Comparison of ENCODE assay signal across 8 cellular contexts in genomic region chrX:3920424-3921017, GRCh38.
A peak's percentile ranks its signal among the peaks of the same experiment; 100 is the strongest.
DNase-seq lines count a peak whose midpoint lies in the region; ATAC-seq and TF ChIP-seq lines count a peak whose summit lies in the region.
"Not testable (repeated sequence)": the region's sequence is repeated elsewhere in the genome, so short reads cannot be mapped to it uniquely, and the experiment has no call there.

No MANE protein-coding gene starts in this region.

- H3K9me2 ChIP-seq in GM23338 (ENCODE audit: insufficient read depth) = not testable (repeated sequence)

- not testable (repeated sequence) for H3K27me3 Mint-ChIP-seq in GM23338 (ENCODE audit: insufficient read depth, low read depth, poor library complexity); activated CD4-positive, alpha-beta T cell treated with anti-CD3 and anti-CD28 coated beads for 36 hours; stimulated activated memory B cell treated with anti-CD40 and anti-IgM and Interleukin-4, amounts not matched to agents 10 μg/mL and 1 μg/mL and 100 μg/mL, for 72 hours

- CTCF ChIA-PET in activated CD4-positive, alpha-beta T cell treated with anti-CD3 and anti-CD28 coated beads for 36 hours (lab: Charles Lee) = not testable (repeated sequence)

- not testable (repeated sequence) for H3K36me3 ChIP-seq in GM23338 (ENCODE audit: insufficient read depth)

- intact Hi-C loops in activated CD4-positive, alpha-beta T cell treated with anti-CD3 and anti-CD28 coated beads for 36 hours (cut with DNase I, micrococcal nuclease); left cardiac atrium (cut with DNase I): not testable (repeated sequence)

- not testable (repeated sequence) for H3K4me1 ChIP-seq in GM23338 (ENCODE audit: insufficient read depth)

- not testable (repeated sequence) for H3K36me3 Mint-ChIP-seq in GM23338 (ENCODE audit: low read depth); activated CD4-positive, alpha-beta T cell treated with anti-CD3 and anti-CD28 coated beads for 36 hours (ENCODE audit: low read depth); stimulated activated memory B cell treated with anti-CD40 and anti-IgM and Interleukin-4, amounts not matched to agents 10 μg/mL and 1 μg/mL and 100 μg/mL, for 72 hours

- H3K4me1 Mint-ChIP-seq in GM23338; activated CD4-positive, alpha-beta T cell treated with anti-CD3 and anti-CD28 coated beads for 36 hours; stimulated activated memory B cell treated with anti-CD40 and anti-IgM and Interleukin-4, amounts not matched to agents 10 μg/mL and 1 μg/mL and 100 μg/mL, for 72 hours: not testable (repeated sequence)

- H3K27ac Mint-ChIP-seq in GM23338; activated CD4-positive, alpha-beta T cell treated with anti-CD3 and anti-CD28 coated beads for 36 hours; stimulated activated memory B cell treated with anti-CD40 and anti-IgM and Interleukin-4, amounts not matched to agents 10 μg/mL and 1 μg/mL and 100 μg/mL, for 72 hours: not testable (repeated sequence)

- H4K20me1 ChIP-seq in GM23338 (replicated peaks; ENCODE audit: insufficient read depth) = not testable (repeated sequence)

- H2AFZ ChIP-seq in GM23338 = not testable (repeated sequence)

- H3K9me3 Mint-ChIP-seq in GM23338; activated CD4-positive, alpha-beta T cell treated with anti-CD3 and anti-CD28 coated beads for 36 hours (ENCODE audit: low read depth); stimulated activated memory B cell treated with anti-CD40 and anti-IgM and Interleukin-4, amounts not matched to agents 10 μg/mL and 1 μg/mL and 100 μg/mL, for 72 hours: not testable (repeated sequence)

- H3K4me3 Mint-ChIP-seq in GM23338; activated CD4-positive, alpha-beta T cell treated with anti-CD3 and anti-CD28 coated beads for 36 hours; stimulated activated memory B cell treated with anti-CD40 and anti-IgM and Interleukin-4, amounts not matched to agents 10 μg/mL and 1 μg/mL and 100 μg/mL, for 72 hours: not testable (repeated sequence)

- not testable (repeated sequence) for TF ChIP-seq CTCF in GM23338 (conservative IDR thresholded peaks at IDR 0.05; ENCODE audit: low read depth in 2 of 2)

- POLR2A ChIA-PET in activated CD4-positive, alpha-beta T cell treated with anti-CD3 and anti-CD28 coated beads for 36 hours (lab: Charles Lee) = not testable (repeated sequence)

- not testable (repeated sequence) for H3F3A ChIP-seq in GM23338 (replicated peaks; ENCODE audit: low read depth)

- not testable (repeated sequence) for DNase-seq in GM23338 (ENCODE audit: low spot score); activated CD4-positive, alpha-beta T cell treated with anti-CD3 and anti-CD28 coated beads for 36 hours; left cardiac atrium

- not testable (repeated sequence) for H3K4me3 ChIP-seq in GM23338

- not testable (repeated sequence) for H3K4me2 ChIP-seq in GM23338

- peak; percentile 99 for ATAC-seq in GM18520 (IDR thresholded peaks at IDR 0.05; ENCODE audit: unreplicated experiment)
- peak; percentile 97 for ATAC-seq in GM19455 (IDR thresholded peaks at IDR 0.05; ENCODE audit: unreplicated experiment)
- peak; percentile 96 for ATAC-seq in GM23338
- peak; percentile 95 for ATAC-seq in HG03025 (IDR thresholded peaks at IDR 0.05; ENCODE audit: low FRiP score, unreplicated experiment)
- peak; percentile 97 for ATAC-seq in HG03442 (IDR thresholded peaks at IDR 0.05; ENCODE audit: unreplicated experiment)
- peak; percentile 96 for ATAC-seq in activated CD4-positive, alpha-beta T cell treated with anti-CD3 and anti-CD28 coated beads for 36 hours
- ATAC-seq in left cardiac atrium = peak; percentile 94 to 99
- peak; percentile 85 for ATAC-seq in stimulated activated memory B cell treated with anti-CD40 and anti-IgM and Interleukin-4, amounts not matched to agents 10 μg/mL and 1 μg/mL and 100 μg/mL, for 72 hours

- H3K27ac ChIP-seq in GM23338 (ENCODE audit: low read depth) = not testable (repeated sequence)

- H3K79me2 ChIP-seq in GM23338 (replicated peaks; ENCODE audit: insufficient read depth) = not testable (repeated sequence)

- H3K27me3 ChIP-seq in GM23338 (ENCODE audit: insufficient read depth) = not testable (repeated sequence)
